In the genomic region with DNA sequence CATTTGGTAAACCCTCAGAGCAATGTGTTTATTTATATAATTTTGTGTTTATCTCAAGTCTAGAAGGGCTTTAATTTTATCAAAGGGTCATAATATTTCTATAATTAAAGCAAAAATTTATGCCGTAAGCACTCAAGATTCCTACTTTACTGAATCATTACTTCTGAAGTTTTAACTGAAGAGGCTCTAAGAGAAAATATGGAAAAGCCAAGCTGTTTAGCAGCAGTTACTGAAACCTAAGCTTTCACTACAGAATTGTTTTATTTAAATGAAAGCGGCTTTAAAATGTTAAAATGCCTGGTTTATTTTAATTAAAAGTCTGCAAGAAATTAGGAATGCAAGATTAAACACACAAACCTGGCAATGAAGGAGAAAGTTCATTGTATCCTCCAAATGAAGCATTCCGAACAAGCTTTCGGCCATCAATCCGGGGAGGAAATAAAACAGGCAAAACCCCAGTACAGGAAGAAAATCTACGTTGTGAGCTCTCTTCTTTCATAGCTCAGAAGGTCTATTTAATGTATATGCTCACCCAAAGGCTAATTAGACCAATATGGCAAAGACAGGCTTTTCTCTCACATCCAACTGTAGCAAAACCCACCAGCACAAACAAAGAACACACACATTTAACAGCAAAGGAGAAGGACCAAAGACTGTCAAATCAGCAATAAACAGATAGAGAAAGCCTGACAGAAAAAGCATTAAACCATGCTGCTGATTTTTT, we compare ENCODE assay signal across 2 cellular contexts.
TF ChIP-seq lines count a peak whose summit lies in the region.

No MANE protein-coding gene starts in this region.

TF ChIP-seq in A549, 52 proteins besides CTCF, POLR2A, EP300 and RAD21 (continued from another document):
- TF ChIP-seq E2F6 (IDR thresholded peaks at IDR 0.05; ENCODE audit: borderline replicate concordance, low read depth) (no peak), USF2 (IDR thresholded peaks at IDR 0.05) (no peak)
TF ChIP-seq in A549: peak in this region for 1.

TF ChIP-seq in K562, 482 proteins besides CTCF, POLR2A, EP300 and RAD21:
- TF ChIP-seq THRB (CRISPR knock-in tag; conservative IDR thresholded peaks at IDR 0.05) (no peak), NCOR1 (IDR thresholded peaks at IDR 0.05) (no peak), KAT7 (CRISPR knock-in tag; IDR thresholded peaks at IDR 0.05; ENCODE audit: borderline replicate concordance) (no peak), MAFF (IDR thresholded peaks at IDR 0.05; ENCODE audit: low read length) (peak; percentile 77), PURB (CRISPR knock-in tag; IDR thresholded peaks at IDR 0.05; ENCODE audit: low read depth) (no peak), C11orf30 (IDR thresholded peaks at IDR 0.05; ENCODE audit: low read depth) (peak; percentile 92), CBX3 (IDR thresholded peaks at IDR 0.05; ENCODE audit: borderline replicate concordance in 1 of 2, low read length in 2 of 2) (no peak), NBN (IDR thresholded peaks at IDR 0.05; ENCODE audit: low read depth) (no peak), MAFK (IDR thresholded peaks at IDR 0.05; ENCODE audit: low read length) (peak; percentile 71), MCM2 (IDR thresholded peaks at IDR 0.05; ENCODE audit: low read depth) (no peak), ZNF316 (IDR thresholded peaks at IDR 0.05) (peak; percentile 95), SETDB1 (IDR thresholded peaks at IDR 0.05; ENCODE audit: low read length) (no peak), TCF7L2 (IDR thresholded peaks at IDR 0.05; ENCODE audit: low read depth, low read length) (no peak), RBM15 (IDR thresholded peaks at IDR 0.05; ENCODE audit: insufficient read depth, low read length) (no peak), MAFG (tag; conservative IDR thresholded peaks at IDR 0.05) (peak; percentile 84), HLTF (IDR thresholded peaks at IDR 0.05) (no peak)
- TF ChIP-seq, protein P1, sequence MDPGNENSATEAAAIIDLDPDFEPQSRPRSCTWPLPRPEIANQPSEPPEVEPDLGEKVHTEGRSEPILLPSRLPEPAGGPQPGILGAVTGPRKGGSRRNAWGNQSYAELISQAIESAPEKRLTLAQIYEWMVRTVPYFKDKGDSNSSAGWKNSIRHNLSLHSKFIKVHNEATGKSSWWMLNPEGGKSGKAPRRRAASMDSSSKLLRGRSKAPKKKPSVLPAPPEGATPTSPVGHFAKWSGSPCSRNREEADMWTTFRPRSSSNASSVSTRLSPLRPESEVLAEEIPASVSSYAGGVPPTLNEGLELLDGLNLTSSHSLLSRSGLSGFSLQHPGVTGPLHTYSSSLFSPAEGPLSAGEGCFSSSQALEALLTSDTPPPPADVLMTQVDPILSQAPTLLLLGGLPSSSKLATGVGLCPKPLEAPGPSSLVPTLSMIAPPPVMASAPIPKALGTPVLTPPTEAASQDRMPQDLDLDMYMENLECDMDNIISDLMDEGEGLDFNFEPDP (CRISPR knock-in tag; IDR thresholded peaks at IDR 0.05) = no peak
- TF ChIP-seq, protein P2, sequence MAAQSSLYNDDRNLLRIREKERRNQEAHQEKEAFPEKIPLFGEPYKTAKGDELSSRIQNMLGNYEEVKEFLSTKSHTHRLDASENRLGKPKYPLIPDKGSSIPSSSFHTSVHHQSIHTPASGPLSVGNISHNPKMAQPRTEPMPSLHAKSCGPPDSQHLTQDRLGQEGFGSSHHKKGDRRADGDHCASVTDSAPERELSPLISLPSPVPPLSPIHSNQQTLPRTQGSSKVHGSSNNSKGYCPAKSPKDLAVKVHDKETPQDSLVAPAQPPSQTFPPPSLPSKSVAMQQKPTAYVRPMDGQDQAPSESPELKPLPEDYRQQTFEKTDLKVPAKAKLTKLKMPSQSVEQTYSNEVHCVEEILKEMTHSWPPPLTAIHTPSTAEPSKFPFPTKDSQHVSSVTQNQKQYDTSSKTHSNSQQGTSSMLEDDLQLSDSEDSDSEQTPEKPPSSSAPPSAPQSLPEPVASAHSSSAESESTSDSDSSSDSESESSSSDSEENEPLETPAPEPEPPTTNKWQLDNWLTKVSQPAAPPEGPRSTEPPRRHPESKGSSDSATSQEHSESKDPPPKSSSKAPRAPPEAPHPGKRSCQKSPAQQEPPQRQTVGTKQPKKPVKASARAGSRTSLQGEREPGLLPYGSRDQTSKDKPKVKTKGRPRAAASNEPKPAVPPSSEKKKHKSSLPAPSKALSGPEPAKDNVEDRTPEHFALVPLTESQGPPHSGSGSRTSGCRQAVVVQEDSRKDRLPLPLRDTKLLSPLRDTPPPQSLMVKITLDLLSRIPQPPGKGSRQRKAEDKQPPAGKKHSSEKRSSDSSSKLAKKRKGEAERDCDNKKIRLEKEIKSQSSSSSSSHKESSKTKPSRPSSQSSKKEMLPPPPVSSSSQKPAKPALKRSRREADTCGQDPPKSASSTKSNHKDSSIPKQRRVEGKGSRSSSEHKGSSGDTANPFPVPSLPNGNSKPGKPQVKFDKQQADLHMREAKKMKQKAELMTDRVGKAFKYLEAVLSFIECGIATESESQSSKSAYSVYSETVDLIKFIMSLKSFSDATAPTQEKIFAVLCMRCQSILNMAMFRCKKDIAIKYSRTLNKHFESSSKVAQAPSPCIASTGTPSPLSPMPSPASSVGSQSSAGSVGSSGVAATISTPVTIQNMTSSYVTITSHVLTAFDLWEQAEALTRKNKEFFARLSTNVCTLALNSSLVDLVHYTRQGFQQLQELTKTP (IDR thresholded peaks at IDR 0.05; ENCODE audit: low read depth in 1 of 2, partially characterized antibody in 2 of 2) = no peak
- TF ChIP-seq, protein P3, sequence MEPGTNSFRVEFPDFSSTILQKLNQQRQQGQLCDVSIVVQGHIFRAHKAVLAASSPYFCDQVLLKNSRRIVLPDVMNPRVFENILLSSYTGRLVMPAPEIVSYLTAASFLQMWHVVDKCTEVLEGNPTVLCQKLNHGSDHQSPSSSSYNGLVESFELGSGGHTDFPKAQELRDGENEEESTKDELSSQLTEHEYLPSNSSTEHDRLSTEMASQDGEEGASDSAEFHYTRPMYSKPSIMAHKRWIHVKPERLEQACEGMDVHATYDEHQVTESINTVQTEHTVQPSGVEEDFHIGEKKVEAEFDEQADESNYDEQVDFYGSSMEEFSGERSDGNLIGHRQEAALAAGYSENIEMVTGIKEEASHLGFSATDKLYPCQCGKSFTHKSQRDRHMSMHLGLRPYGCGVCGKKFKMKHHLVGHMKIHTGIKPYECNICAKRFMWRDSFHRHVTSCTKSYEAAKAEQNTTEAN (CRISPR knock-in tag; IDR thresholded peaks at IDR 0.05) = no peak
- TF ChIP-seq, protein P4, sequence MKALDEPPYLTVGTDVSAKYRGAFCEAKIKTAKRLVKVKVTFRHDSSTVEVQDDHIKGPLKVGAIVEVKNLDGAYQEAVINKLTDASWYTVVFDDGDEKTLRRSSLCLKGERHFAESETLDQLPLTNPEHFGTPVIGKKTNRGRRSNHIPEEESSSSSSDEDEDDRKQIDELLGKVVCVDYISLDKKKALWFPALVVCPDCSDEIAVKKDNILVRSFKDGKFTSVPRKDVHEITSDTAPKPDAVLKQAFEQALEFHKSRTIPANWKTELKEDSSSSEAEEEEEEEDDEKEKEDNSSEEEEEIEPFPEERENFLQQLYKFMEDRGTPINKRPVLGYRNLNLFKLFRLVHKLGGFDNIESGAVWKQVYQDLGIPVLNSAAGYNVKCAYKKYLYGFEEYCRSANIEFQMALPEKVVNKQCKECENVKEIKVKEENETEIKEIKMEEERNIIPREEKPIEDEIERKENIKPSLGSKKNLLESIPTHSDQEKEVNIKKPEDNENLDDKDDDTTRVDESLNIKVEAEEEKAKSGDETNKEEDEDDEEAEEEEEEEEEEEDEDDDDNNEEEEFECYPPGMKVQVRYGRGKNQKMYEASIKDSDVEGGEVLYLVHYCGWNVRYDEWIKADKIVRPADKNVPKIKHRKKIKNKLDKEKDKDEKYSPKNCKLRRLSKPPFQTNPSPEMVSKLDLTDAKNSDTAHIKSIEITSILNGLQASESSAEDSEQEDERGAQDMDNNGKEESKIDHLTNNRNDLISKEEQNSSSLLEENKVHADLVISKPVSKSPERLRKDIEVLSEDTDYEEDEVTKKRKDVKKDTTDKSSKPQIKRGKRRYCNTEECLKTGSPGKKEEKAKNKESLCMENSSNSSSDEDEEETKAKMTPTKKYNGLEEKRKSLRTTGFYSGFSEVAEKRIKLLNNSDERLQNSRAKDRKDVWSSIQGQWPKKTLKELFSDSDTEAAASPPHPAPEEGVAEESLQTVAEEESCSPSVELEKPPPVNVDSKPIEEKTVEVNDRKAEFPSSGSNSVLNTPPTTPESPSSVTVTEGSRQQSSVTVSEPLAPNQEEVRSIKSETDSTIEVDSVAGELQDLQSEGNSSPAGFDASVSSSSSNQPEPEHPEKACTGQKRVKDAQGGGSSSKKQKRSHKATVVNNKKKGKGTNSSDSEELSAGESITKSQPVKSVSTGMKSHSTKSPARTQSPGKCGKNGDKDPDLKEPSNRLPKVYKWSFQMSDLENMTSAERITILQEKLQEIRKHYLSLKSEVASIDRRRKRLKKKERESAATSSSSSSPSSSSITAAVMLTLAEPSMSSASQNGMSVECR (CRISPR knock-in tag; IDR thresholded peaks at IDR 0.05) = no peak
TF ChIP-seq in K562: peak in this region for 5.
